In genomic region chr11:120912504-120912903, GRCh38 we compare ENCODE assay signal across 2 cellular contexts.
TF ChIP-seq lines count a peak whose summit lies in the region.

No MANE protein-coding gene starts in this region.

TF ChIP-seq in IMR-90, 13 proteins besides CTCF, POLR2A, EP300 and RAD21:
- TF ChIP-seq CEBPB (IDR thresholded peaks at IDR 0.05; ENCODE audit: low read depth, low read length), result no peak
- no peak for TF ChIP-seq BHLHE40 (IDR thresholded peaks at IDR 0.05; ENCODE audit: low read depth, low read length)
- no peak for TF ChIP-seq RCOR1 (IDR thresholded peaks at IDR 0.05; ENCODE audit: insufficient replicate concordance, low read length)
- TF ChIP-seq SMC3 (IDR thresholded peaks at IDR 0.05; ENCODE audit: low read depth, low read length), result no peak
- peak; percentile 15; the same call in 1 of the 2 replicates for TF ChIP-seq MAFK (IDR thresholded peaks at IDR 0.05; ENCODE audit: low read depth, low read length)

TF ChIP-seq in GM12878, 131 proteins besides CTCF, POLR2A, EP300 and RAD21:
- TF ChIP-seq NR2C1 (IDR thresholded peaks at IDR 0.05), result no peak
- no peak for TF ChIP-seq ASH2L (IDR thresholded peaks at IDR 0.05; ENCODE audit: borderline replicate concordance, low read depth)
- TF ChIP-seq NBN (IDR thresholded peaks at IDR 0.05), result no peak
- no peak for TF ChIP-seq MTA2 (IDR thresholded peaks at IDR 0.05; ENCODE audit: low read depth)
- TF ChIP-seq ZZZ3 (IDR thresholded peaks at IDR 0.05; ENCODE audit: control insufficient read depth, insufficient read length, low read depth), result no peak
- TF ChIP-seq BCLAF1 (IDR thresholded peaks at IDR 0.05), result no peak
- no peak for TF ChIP-seq TCF12 (IDR thresholded peaks at IDR 0.05; ENCODE audit: low read depth, low read length)
- TF ChIP-seq RELA (IDR thresholded peaks at IDR 0.05; ENCODE audit: borderline replicate concordance, partially characterized antibody), result no peak
- no peak for TF ChIP-seq EZH2 (IDR thresholded peaks at IDR 0.05; ENCODE audit: borderline replicate concordance, control insufficient read depth, low read depth, low read length)
